Comparison of ENCODE assay signal across 8 cellular contexts in the genomic region with DNA sequence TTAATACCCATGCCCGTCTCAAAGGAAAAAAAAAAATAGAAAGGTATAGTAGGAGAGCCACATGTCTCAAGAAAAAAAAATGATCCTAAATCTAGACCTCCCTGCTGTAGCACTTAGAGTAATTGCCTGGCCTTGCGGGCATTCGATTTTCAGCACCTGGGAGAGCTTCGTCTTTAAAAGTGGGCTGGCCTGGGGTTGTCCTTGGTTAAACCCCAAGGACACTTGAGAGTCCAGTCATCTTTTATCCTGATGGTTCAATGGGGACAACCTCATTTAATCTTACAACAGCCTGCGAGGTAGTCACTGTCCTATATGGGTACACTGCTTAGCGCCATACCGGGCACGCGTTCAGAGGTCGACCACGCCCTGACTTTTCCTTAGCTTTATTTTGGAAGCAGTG.
DNase-seq lines count a peak whose midpoint lies in the region; ATAC-seq lines count a peak whose summit lies in the region.

No MANE protein-coding gene starts in this region.

- H3K9me3 ChIP-seq in iPS-15b (ENCODE audit: control insufficient read depth, insufficient read depth, low read length) (no peaks in the 10 kb centered on the region), subcutaneous abdominal adipose tissue (ENCODE audit: control insufficient read depth in 5 of 5, low read length in 5 of 5) (no peaks in the 10 kb centered on the region), SJCRH30 (replicated peaks) (no peaks in the 10 kb centered on the region)

- peak; percentile 24 for ATAC-seq in Right ventricle myocardium superior (ENCODE audit: poor library complexity)
- ATAC-seq in Right ventricle myocardium inferior = no peak
- no peak for ATAC-seq in activated CD8-positive, alpha-beta T cell treated with anti-CD3 and anti-CD28 coated beads, Interleukin-2, amount 10 ng/mL, durations not matched to agents 7 days and 5 days
- no peak for ATAC-seq in HG03521 (IDR thresholded peaks at IDR 0.05; ENCODE audit: unreplicated experiment)

- DNase-seq in Right ventricle myocardium superior (no peak), Right ventricle myocardium inferior (ENCODE audit: missing footprints) (no peak), SJCRH30 (no peak), SIG-M5 (lab: John Stamatoyannopoulos, UW) (no peak)
- DNase-seq in activated CD8-positive, alpha-beta T cell treated with anti-CD3 and anti-CD28 coated beads, Interleukin-2, amount 10 ng/mL, durations not matched to agents 7 days and 5 days = no peak

- H3K4me1 ChIP-seq in iPS-15b (ENCODE audit: control insufficient read depth, insufficient read depth, low read length) (peaks cover 28% of the 10 kb centered on the region), subcutaneous abdominal adipose tissue (ENCODE audit: control insufficient read depth in 5 of 5, insufficient read depth in 5 of 5, low read length in 5 of 5) (peaks cover 0 to 16% (median 12%) of the 10 kb centered on the region in 5 donors), SJCRH30 (no peaks in the 10 kb centered on the region)

- H3K27ac ChIP-seq in subcutaneous abdominal adipose tissue (ENCODE audit: low read depth, low read length) (no peak overlapping the region), SJCRH30 (no peak overlapping the region)

- no peak overlapping the region for H3K9ac ChIP-seq in iPS-15b (ENCODE audit: low read depth, low read length)
- H3K9ac ChIP-seq in subcutaneous abdominal adipose tissue (ENCODE audit: low read length in 5 of 5) = peak overlapping the region in 2 of 5 donors; percentile 43 to 53

- H3K27me3 Mint-ChIP-seq in activated CD8-positive, alpha-beta T cell treated with anti-CD3 and anti-CD28 coated beads, Interleukin-2, amount 10 ng/mL, durations not matched to agents 7 days and 5 days (ENCODE audit: low read depth) = peaks cover 49% of the 10 kb centered on the region

- H3K36me3 ChIP-seq in iPS-15b (ENCODE audit: control insufficient read depth, insufficient read depth, low read length) (no peaks in the 10 kb centered on the region), subcutaneous abdominal adipose tissue (ENCODE audit: control insufficient read depth in 5 of 5, insufficient read depth in 5 of 5, low read length in 5 of 5) (no peaks in the 10 kb centered on the region), SJCRH30 (no peaks in the 10 kb centered on the region)

- intact Hi-C loops in Right ventricle myocardium superior (cut with DNase I) = loop anchor here (5.0 to 10.0 kb wide), 2 partner anchors 937 to 1649 kb away; no protein-coding TSS in a partner anchor
- intact Hi-C loops in Right ventricle myocardium inferior (cut with DNase I) = loop anchor here (2.0 to 10.0 kb wide), 2 partner anchors 939 to 1649 kb away; no protein-coding TSS in a partner anchor

- CTCF ChIA-PET in activated CD8-positive, alpha-beta T cell treated with anti-CD3 and anti-CD28 coated beads, Interleukin-2, amount 10 ng/mL, durations not matched to agents 7 days and 5 days (lab: Charles Lee) = interaction anchor here (1.3 to 1.6 kb wide), 3 partner anchors 17 to 70 kb away, joined by 3 to 6 read pairs (median 4); no protein-coding TSS in a partner anchor

- H3K4me1 Mint-ChIP-seq in activated CD8-positive, alpha-beta T cell treated with anti-CD3 and anti-CD28 coated beads, Interleukin-2, amount 10 ng/mL, durations not matched to agents 7 days and 5 days (ENCODE audit: low read depth) = peaks cover 18% of the 10 kb centered on the region

- peak overlapping the region; percentile 49 for H3K4me3 Mint-ChIP-seq in activated CD8-positive, alpha-beta T cell treated with anti-CD3 and anti-CD28 coated beads, Interleukin-2, amount 10 ng/mL, durations not matched to agents 7 days and 5 days

- H3K36me3 Mint-ChIP-seq in activated CD8-positive, alpha-beta T cell treated with anti-CD3 and anti-CD28 coated beads, Interleukin-2, amount 10 ng/mL, durations not matched to agents 7 days and 5 days (ENCODE audit: low read depth) = no peaks in the 10 kb centered on the region

- H3K4me3 ChIP-seq in iPS-15b (ENCODE audit: low read depth, low read length) = peak overlapping the region; percentile 63
- peak overlapping the region; percentile 45 to 65 (median 52) for H3K4me3 ChIP-seq in subcutaneous abdominal adipose tissue (ENCODE audit: low read depth in 1 of 5, low read length in 5 of 5)
- H3K4me3 ChIP-seq in SJCRH30 = no peak overlapping the region

- H3K27me3 ChIP-seq in iPS-15b (ENCODE audit: control insufficient read depth, insufficient read depth, low read length) (peaks cover 27% of the 10 kb centered on the region), subcutaneous abdominal adipose tissue (ENCODE audit: control insufficient read depth in 5 of 5, insufficient read depth in 4 of 5, low read length in 5 of 5) (peaks cover 14 to 37% (median 23%) of the 10 kb centered on the region in 5 donors), SJCRH30 (peaks cover 19% of the 10 kb centered on the region)

- no peaks in the 10 kb centered on the region for H3K9me3 Mint-ChIP-seq in activated CD8-positive, alpha-beta T cell treated with anti-CD3 and anti-CD28 coated beads, Interleukin-2, amount 10 ng/mL, durations not matched to agents 7 days and 5 days (ENCODE audit: insufficient read depth)

- no peak overlapping the region for H3K27ac Mint-ChIP-seq in activated CD8-positive, alpha-beta T cell treated with anti-CD3 and anti-CD28 coated beads, Interleukin-2, amount 10 ng/mL, durations not matched to agents 7 days and 5 days

- POLR2A ChIA-PET in activated CD8-positive, alpha-beta T cell treated with anti-CD3 and anti-CD28 coated beads, Interleukin-2, amount 10 ng/mL, durations not matched to agents 7 days and 5 days (lab: Charles Lee) = no interaction called here
